In the genomic region with DNA sequence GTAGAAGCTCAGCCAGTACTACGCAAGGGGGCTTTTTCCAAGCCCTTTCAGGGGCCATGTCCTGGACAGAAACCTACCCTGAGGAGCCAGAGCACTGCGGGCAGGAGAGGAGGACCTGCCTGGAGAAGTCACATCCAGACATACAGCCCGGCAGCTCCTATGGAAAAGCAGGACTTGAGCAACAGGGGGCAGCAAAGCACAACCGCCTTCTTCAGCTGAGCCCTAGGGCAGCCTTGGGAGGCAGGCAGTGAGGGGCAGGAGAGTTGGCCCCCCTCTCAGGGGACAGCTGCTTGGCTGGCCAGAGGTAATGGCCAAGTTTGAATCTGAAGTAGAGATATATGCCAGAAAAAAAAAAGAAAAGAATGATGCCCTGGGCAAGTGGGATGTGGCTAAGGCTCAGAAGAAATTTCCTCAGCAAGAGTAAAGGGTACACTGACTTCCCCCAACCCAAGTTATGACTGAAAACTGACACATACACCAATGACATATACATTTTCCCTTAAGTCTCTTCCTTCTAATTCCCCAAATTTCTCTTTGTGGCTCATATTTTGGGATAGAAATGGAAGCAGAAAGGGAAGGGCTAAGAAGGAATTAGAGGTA, we compare ENCODE assay signal across 8 cellular contexts.
DNase-seq lines count a peak whose midpoint lies in the region; ATAC-seq lines count a peak whose summit lies in the region.

No MANE protein-coding gene starts in this region.

- peak; percentile 12 for DNase-seq in stimulated activated CD4-positive, alpha-beta T cell treated with anti-CD3 and anti-CD28 coated beads, Interleukin-1b, Interleukin-23, amount 100 ng/mL, for 48 hours
- no peak for DNase-seq in stimulated activated CD4-positive, alpha-beta T cell treated with anti-CD3 and anti-CD28 coated beads, Interleukin-4, amount 100 ng/mL, for 24 hours
- DNase-seq in HuH-7.5 (ENCODE audit: low spot score) (peak; percentile 63), SKM-1 (lab: John Stamatoyannopoulos, UW; ENCODE audit: unreplicated experiment) (peak; percentile 32), fibroblast of the conjunctiva (ENCODE audit: low read depth) (peak; percentile 43), nucleus accumbens (lab: John Stamatoyannopoulos, UW) (peak in 50 of 56 donors; percentile 14 to 87 (median 62))

- ATAC-seq in GM21717 (IDR thresholded peaks at IDR 0.05; ENCODE audit: unreplicated experiment) (no peak), GM18519 (IDR thresholded peaks at IDR 0.05; ENCODE audit: low FRiP score, unreplicated experiment) (no peak)
